Comparison of ENCODE assay signal across 1 cellular context in genomic region chr5:138775034-138775433, GRCh38.
TF ChIP-seq lines count a peak whose summit lies in the region.

No MANE protein-coding gene starts in this region.

TF ChIP-seq in K562, 482 proteins besides CTCF, POLR2A, EP300 and RAD21 (continued from another document):
- TF ChIP-seq NCOA4 (IDR thresholded peaks at IDR 0.05; ENCODE audit: partially characterized antibody), result no peak
- TF ChIP-seq ZNF134 (CRISPR knock-in tag; conservative IDR thresholded peaks at IDR 0.05), result no peak
- no peak for TF ChIP-seq SNRNP70 (optimal IDR thresholded peaks at IDR 0.05; ENCODE audit: low read depth, low read length)
- no peak for TF ChIP-seq MCM3 (IDR thresholded peaks at IDR 0.05)
- no peak for TF ChIP-seq ZNF280A (IDR thresholded peaks at IDR 0.05; ENCODE audit: low read depth, partially characterized antibody)
- TF ChIP-seq LCOR (CRISPR knock-in tag; IDR thresholded peaks at IDR 0.05), result no peak
- TF ChIP-seq RUNX1 (IDR thresholded peaks at IDR 0.05; ENCODE audit: low read depth), result no peak
- no peak for TF ChIP-seq ZNF518B (CRISPR knock-in tag; IDR thresholded peaks at IDR 0.05)
- TF ChIP-seq HMG20A (CRISPR knock-in tag; conservative IDR thresholded peaks at IDR 0.05), result no peak
TF ChIP-seq in K562: peak in this region for 0.
